ENCODE assay signal across 30 cellular contexts in genomic region chr16:66147338-66147737, GRCh38.
"Had no signal": no experiment of that assay in that cellular context is flagged by ENCODE, and none has a peak within 500 bp of the region (broad histone marks: within the 10 kb centered on the region; RNA-seq: fewer than 3 reads in every experiment).

No MANE protein-coding gene starts in this region.

- H3K9me3 ChIP-seq: Peyer's patch had no signal

- H3K36me3 ChIP-seq: brain microvascular endothelial cell, Peyer's patch had no signal

- DNase-seq: activated B cell treated with CpG ODN at 0.5 μM for 24 hours; activated CD4-positive, alpha-beta memory T cell treated with anti-CD3 and anti-CD28 coated beads for 36 hours; activated CD4-positive, alpha-beta T cell treated with anti-CD3 and anti-CD28 coated beads for 4 hours; activated CD4-positive, alpha-beta T cell treated with anti-CD3 and anti-CD28 coated beads, Interleukin-2, amount 50 U/mL, for 1 hour; activated CD4-positive, CD25-positive, alpha-beta regulatory T cell treated with anti-CD3 and anti-CD28 coated beads, Interleukin-2, amount 50 U/mL, for 72 hours; activated CD8-positive, alpha-beta memory T cell treated with anti-CD3 and anti-CD28 coated beads, Interleukin-2, amount 50 U/mL, for 48 hours; activated effector memory CD4-positive, alpha-beta T cell treated with Interleukin-2 at 50 U/mL for 16 hours; activated naive CD4-positive, alpha-beta T cell treated with anti-CD3 and anti-CD28 coated beads, Interleukin-2, amount 10 ng/mL, durations not matched to agents 7 days and 5 days; activated naive CD8-positive, alpha-beta T cell treated with anti-CD3 and anti-CD28 coated beads, Interleukin-2, amount 50 U/mL, for 24 hours; activated T-cell treated with anti-CD3 and anti-CD28 coated beads, Interleukin-2, amount 50 U/mL, for 48 hours; brain microvascular endothelial cell; Karpas-422; KBM-7; NCI-H1105; NCI-H1417 treated with DMSO at 0.1 percent for 48 hours; NCI-H2029; NCI-H345; NCI-H524 treated with DMSO at 0.1 percent for 48 hours; NCI-H748 treated with DMSO at 0.1 percent for 48 hours; NK-92 treated with Interleukin-12 subunit alpha and Interleukin-12 subunit beta, amount 100 ng/mL, for 24 hours; PC-3; Peyer's patch; RPMI8226; SIG-M5; SW 1271; T-helper 1 cell; T-helper 2 cell; T-helper 9 cell had no signal

- H3K27me3 Mint-ChIP-seq: activated naive CD8-positive, alpha-beta T cell treated with anti-CD3 and anti-CD28 coated beads, Interleukin-2, amount 50 U/mL, for 24 hours had no signal

- ATAC-seq: activated naive CD8-positive, alpha-beta T cell treated with anti-CD3 and anti-CD28 coated beads, Interleukin-2, amount 50 U/mL, for 24 hours; PC-3 had no signal

- H3K9me3 Mint-ChIP-seq: activated B cell treated with CpG ODN at 0.5 μM for 24 hours; activated CD4-positive, alpha-beta memory T cell treated with anti-CD3 and anti-CD28 coated beads for 36 hours; activated naive CD4-positive, alpha-beta T cell treated with anti-CD3 and anti-CD28 coated beads, Interleukin-2, amount 10 ng/mL, durations not matched to agents 7 days and 5 days; activated naive CD8-positive, alpha-beta T cell treated with anti-CD3 and anti-CD28 coated beads, Interleukin-2, amount 50 U/mL, for 24 hours had no signal

- H3K27ac ChIP-seq: brain microvascular endothelial cell, Peyer's patch, VCaP had no signal

- H3K27ac Mint-ChIP-seq: activated B cell treated with CpG ODN at 0.5 μM for 24 hours; activated CD4-positive, alpha-beta memory T cell treated with anti-CD3 and anti-CD28 coated beads for 36 hours; activated naive CD4-positive, alpha-beta T cell treated with anti-CD3 and anti-CD28 coated beads, Interleukin-2, amount 10 ng/mL, durations not matched to agents 7 days and 5 days; activated naive CD8-positive, alpha-beta T cell; activated naive CD8-positive, alpha-beta T cell treated with anti-CD3 and anti-CD28 coated beads, Interleukin-2, amount 50 U/mL, for 24 hours had no signal

- H3K4me3 ChIP-seq: Peyer's patch had no signal

- H3K4me1 Mint-ChIP-seq: activated B cell treated with CpG ODN at 0.5 μM for 24 hours had no signal

- H3K27me3 ChIP-seq: brain microvascular endothelial cell, Peyer's patch had no signal

- H3K36me3 Mint-ChIP-seq: activated CD4-positive, alpha-beta memory T cell treated with anti-CD3 and anti-CD28 coated beads for 36 hours; activated naive CD8-positive, alpha-beta T cell had no signal

- H3K4me3 Mint-ChIP-seq: activated B cell treated with CpG ODN at 0.5 μM for 24 hours; activated CD4-positive, alpha-beta memory T cell treated with anti-CD3 and anti-CD28 coated beads for 36 hours; activated naive CD4-positive, alpha-beta T cell treated with anti-CD3 and anti-CD28 coated beads, Interleukin-2, amount 10 ng/mL, durations not matched to agents 7 days and 5 days; activated naive CD8-positive, alpha-beta T cell; activated naive CD8-positive, alpha-beta T cell treated with anti-CD3 and anti-CD28 coated beads, Interleukin-2, amount 50 U/mL, for 24 hours had no signal
